ENCODE assay signal across 8 cellular contexts in genomic region chr9:92141144-92142129, GRCh38. TPM values are rescaled to one million over a fixed set of nuclear protein-coding genes. Genes with fewer than 3 reads are reported as not detected.
DNase-seq lines count a peak whose midpoint lies in the region; ATAC-seq lines count a peak whose summit lies in the region.

No MANE protein-coding gene starts in this region.

- intact Hi-C loops in left ventricle myocardium superior (cut with micrococcal nuclease), result no loop called here

- H3K4me3 Mint-ChIP-seq in activated CD4-positive, alpha-beta T cell treated with anti-CD3 and anti-CD28 coated beads, Interleukin-2, amount 10 ng/mL, durations not matched to agents 7 days and 5 days, result peak overlapping the region; percentile 44
- H3K4me3 Mint-ChIP-seq in activated CD8-positive, alpha-beta T cell treated with anti-CD3 and anti-CD28 coated beads, Interleukin-2, amount 10 ng/mL, durations not matched to agents 7 days and 5 days, result peak overlapping the region; percentile 62

- DNase-seq in activated CD4-positive, alpha-beta T cell treated with anti-CD3 and anti-CD28 coated beads, Interleukin-2, amount 10 ng/mL, durations not matched to agents 7 days and 5 days, result no peak
- DNase-seq in activated CD4-positive, alpha-beta T cell treated with anti-CD3 and anti-CD28 coated beads for 1 hour, result no peak
- DNase-seq in activated CD8-positive, alpha-beta T cell treated with anti-CD3 and anti-CD28 coated beads, Interleukin-2, amount 10 ng/mL, durations not matched to agents 7 days and 5 days, result no peak
- DNase-seq in left ventricle myocardium superior (peak; percentile 55), skeletal muscle cell (ENCODE audit: low read depth) (no peak), medulla oblongata (ENCODE audit: extremely low spot score) (no peak), NCI-H1694 (lab: John Stamatoyannopoulos, UW) (no peak)

- H3K27me3 Mint-ChIP-seq in activated CD4-positive, alpha-beta T cell treated with anti-CD3 and anti-CD28 coated beads, Interleukin-2, amount 10 ng/mL, durations not matched to agents 7 days and 5 days, result peaks cover 31% of the 10 kb centered on the region
- peaks cover 44% of the 10 kb centered on the region for H3K27me3 Mint-ChIP-seq in activated CD8-positive, alpha-beta T cell treated with anti-CD3 and anti-CD28 coated beads, Interleukin-2, amount 10 ng/mL, durations not matched to agents 7 days and 5 days (ENCODE audit: low read depth)

- peaks cover 2% of the 10 kb centered on the region for H3K36me3 Mint-ChIP-seq in activated CD4-positive, alpha-beta T cell treated with anti-CD3 and anti-CD28 coated beads, Interleukin-2, amount 10 ng/mL, durations not matched to agents 7 days and 5 days (ENCODE audit: low read depth)
- H3K36me3 Mint-ChIP-seq in activated CD8-positive, alpha-beta T cell treated with anti-CD3 and anti-CD28 coated beads, Interleukin-2, amount 10 ng/mL, durations not matched to agents 7 days and 5 days (ENCODE audit: low read depth), result no peaks in the 10 kb centered on the region

- CTCF ChIA-PET in activated CD4-positive, alpha-beta T cell treated with anti-CD3 and anti-CD28 coated beads, Interleukin-2, amount 10 ng/mL, durations not matched to agents 7 days and 5 days (lab: Charles Lee), result interaction anchor here (1.0 to 4.6 kb wide), 10 partner anchors 18 to 650 kb away, joined by 3 to 26 read pairs (median 4); partner anchors contain the start of gene CENPP
- CTCF ChIA-PET in activated CD8-positive, alpha-beta T cell treated with anti-CD3 and anti-CD28 coated beads, Interleukin-2, amount 10 ng/mL, durations not matched to agents 7 days and 5 days (lab: Charles Lee), result interaction anchor here (0.5 to 5.3 kb wide), 33 partner anchors 8 to 649 kb away, joined by 3 to 50 read pairs (median 9); partner anchors contain the start of genes CENPP, NOL8 and SPTLC1

- no peak overlapping the region for H3K27ac Mint-ChIP-seq in activated CD4-positive, alpha-beta T cell treated with anti-CD3 and anti-CD28 coated beads, Interleukin-2, amount 10 ng/mL, durations not matched to agents 7 days and 5 days
- no peak overlapping the region for H3K27ac Mint-ChIP-seq in activated CD8-positive, alpha-beta T cell treated with anti-CD3 and anti-CD28 coated beads, Interleukin-2, amount 10 ng/mL, durations not matched to agents 7 days and 5 days

- no peaks in the 10 kb centered on the region for H3K9me3 Mint-ChIP-seq in activated CD4-positive, alpha-beta T cell treated with anti-CD3 and anti-CD28 coated beads, Interleukin-2, amount 10 ng/mL, durations not matched to agents 7 days and 5 days
- H3K9me3 Mint-ChIP-seq in activated CD8-positive, alpha-beta T cell treated with anti-CD3 and anti-CD28 coated beads, Interleukin-2, amount 10 ng/mL, durations not matched to agents 7 days and 5 days (ENCODE audit: insufficient read depth), result no peaks in the 10 kb centered on the region

- H3K4me3 ChIP-seq in skeletal muscle cell (ENCODE audit: low read depth, low read length), result peak overlapping the region; percentile 66

- peaks cover 16% of the 10 kb centered on the region for H3K4me1 Mint-ChIP-seq in activated CD4-positive, alpha-beta T cell treated with anti-CD3 and anti-CD28 coated beads, Interleukin-2, amount 10 ng/mL, durations not matched to agents 7 days and 5 days
- peaks cover 19% of the 10 kb centered on the region for H3K4me1 Mint-ChIP-seq in activated CD8-positive, alpha-beta T cell treated with anti-CD3 and anti-CD28 coated beads, Interleukin-2, amount 10 ng/mL, durations not matched to agents 7 days and 5 days (ENCODE audit: low read depth)

- ATAC-seq in activated CD8-positive, alpha-beta T cell treated with anti-CD3 and anti-CD28 coated beads, Interleukin-2, amount 10 ng/mL, durations not matched to agents 7 days and 5 days, result peak; percentile 38
- peak; percentile 56 for ATAC-seq in left ventricle myocardium superior
- no peak for ATAC-seq in HG03175 (IDR thresholded peaks at IDR 0.05; ENCODE audit: unreplicated experiment)

- POLR2A ChIA-PET in activated CD4-positive, alpha-beta T cell treated with anti-CD3 and anti-CD28 coated beads, Interleukin-2, amount 10 ng/mL, durations not matched to agents 7 days and 5 days (lab: Charles Lee), result no interaction called here
- POLR2A ChIA-PET in activated CD8-positive, alpha-beta T cell treated with anti-CD3 and anti-CD28 coated beads, Interleukin-2, amount 10 ng/mL, durations not matched to agents 7 days and 5 days (lab: Charles Lee), result interaction anchor here (0.8 kb wide), 1 partner anchor 105 kb away, joined by 3 read pairs; no protein-coding TSS in a partner anchor

RNA-seq across cellular contexts. Expression of gene SPTLC1, which starts 26.2 kb away (rescaled TPM):
- 10 to 100 TPM; 51.2 to 59.2 TPM for total RNA-seq in activated CD4-positive, alpha-beta T cell treated with anti-CD3 and anti-CD28 coated beads, Interleukin-2, amount 10 ng/mL, durations not matched to agents 7 days and 5 days
- total RNA-seq in activated CD8-positive, alpha-beta T cell treated with anti-CD3 and anti-CD28 coated beads, Interleukin-2, amount 10 ng/mL, durations not matched to agents 7 days and 5 days, result 10 to 100 TPM; 47.7 to 52.5 TPM
- total RNA-seq in left ventricle myocardium superior, result 23.9 TPM
